23 cellular contexts compared by ENCODE assay signal in the genomic region with DNA sequence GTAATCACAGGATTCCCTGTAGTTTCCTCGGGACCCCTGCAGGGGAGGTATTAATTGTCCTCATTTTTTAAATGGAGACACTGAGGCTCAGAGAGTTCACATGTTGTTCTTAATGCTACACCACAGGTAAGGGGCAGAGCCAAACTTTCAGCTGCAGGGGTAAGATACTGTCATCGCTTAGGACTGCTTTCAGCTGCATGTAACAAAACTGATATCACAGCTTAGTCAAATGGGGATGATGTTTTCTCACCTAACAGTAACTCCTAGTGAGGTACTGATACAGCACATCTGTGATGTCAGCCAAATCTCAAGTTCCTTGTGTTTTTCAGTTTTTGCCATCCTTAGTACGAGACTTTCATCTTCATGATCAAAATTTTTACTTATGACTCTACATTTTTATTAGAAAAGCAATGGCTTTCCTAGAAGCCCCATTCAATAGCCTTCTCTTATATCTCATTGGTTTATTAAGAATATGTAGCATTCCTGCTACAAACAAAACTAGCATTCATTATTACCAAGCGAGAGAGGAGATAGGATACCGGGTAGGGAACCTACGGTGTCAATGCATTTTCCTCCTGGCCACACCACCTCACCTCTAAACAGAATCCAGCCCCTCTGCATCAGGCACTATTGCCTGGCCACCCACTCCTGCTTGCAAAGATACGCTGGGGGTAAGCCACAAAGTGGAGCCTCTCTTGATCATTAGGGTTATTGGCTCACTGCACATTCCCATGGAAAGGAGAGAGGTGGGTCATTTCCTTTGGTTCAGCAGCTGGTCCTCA.
DNase-seq lines count a peak whose midpoint lies in the region; ATAC-seq, FAIRE-seq and TF ChIP-seq lines count a peak whose summit lies in the region.
"Had no signal": no experiment of that assay in that cellular context is flagged by ENCODE, and none has a peak within 500 bp of the region (broad histone marks: within the 10 kb centered on the region; RNA-seq: fewer than 3 reads in every experiment).

No MANE protein-coding gene starts in this region.

- H3K9ac ChIP-seq in DND-41 (ENCODE audit: low read depth, low read length) (no peak overlapping the region), keratinocyte (ENCODE audit: control insufficient read depth, extremely low read depth, insufficient read depth, low read length) (peak overlapping the region; percentile 4)

- peak; percentile 40 for DNase-seq in activated CD4-positive, alpha-beta T cell treated with anti-CD3 and anti-CD28 coated beads for 48 hours
- no peak for DNase-seq in activated CD4-positive, alpha-beta T cell treated with anti-CD3 and anti-CD28 coated beads for 1 hour
- no peak for DNase-seq in DND-41
- peak; percentile 34 to 50 for DNase-seq in activated T-cell treated with anti-CD3 and anti-CD28 coated beads, Interleukin-2, amount 50 U/mL, for 72 hours
- no peak for DNase-seq in keratinocyte (ENCODE audit: low read depth, low spot score)
- no peak for DNase-seq in foreskin melanocyte
- DNase-seq in DMS 273 (lab: John Stamatoyannopoulos, UW; ENCODE audit: unreplicated experiment) = no peak
- DNase-seq: activated CD4-positive, CD25-positive, alpha-beta regulatory T cell; activated gamma-delta T cell treated with Interleukin-2 at 50 U/mL for 16 hours; CD4-positive, alpha-beta T cell; effector CD4-positive, alpha-beta T cell; heart left ventricle; MV-4-11; NCI-H1436 treated with DMSO at 0.1 percent for 48 hours; NCI-H345; NCI-H748 treated with DMSO at 0.1 percent for 48 hours; nephron progenitor cell; pancreas; small intestine had no signal

- ATAC-seq in DND-41 (ENCODE audit: insufficient read depth, low read depth) (peak; percentile 17; the same call in 2 of the 3 replicates), GM21786 (IDR thresholded peaks at IDR 0.05; ENCODE audit: unreplicated experiment) (no peak)
- ATAC-seq in activated T-cell treated with anti-CD3 and anti-CD28 coated beads, Interleukin-2, amount 50 U/mL, for 72 hours (replicated peaks in 1 of 2) = peak; percentile 96 to 97
- ATAC-seq: pancreas had no signal

- TF ChIP-seq CTCF in DND-41 (IDR thresholded peaks at IDR 0.05; ENCODE audit: borderline replicate concordance, extremely low read depth, low read length, poor library complexity, severe bottlenecking) (no peak), keratinocyte (optimal IDR thresholded peaks at IDR 0.05 in 1 of 3, IDR thresholded peaks at IDR 0.05 in 1 of 3, conservative IDR thresholded peaks at IDR 0.05 in 1 of 3; ENCODE audit: extremely low read depth in 1 of 3, insufficient read depth in 2 of 3, low read length in 3 of 3) (no peak)

- H3K4me3 Mint-ChIP-seq in activated T-cell treated with anti-CD3 and anti-CD28 coated beads, Interleukin-2, amount 50 U/mL, for 72 hours = peak overlapping the region; percentile 56 to 61
- H3K4me3 Mint-ChIP-seq: CD4-positive, alpha-beta T cell; nephron progenitor cell had no signal

- no peaks in the 10 kb centered on the region for H3K9me3 ChIP-seq in DND-41 (ENCODE audit: insufficient read depth, low read length, severe bottlenecking)
- H3K9me3 ChIP-seq in keratinocyte (ENCODE audit: control insufficient read depth, low read depth, low read length) = no peaks in the 10 kb centered on the region
- H3K9me3 ChIP-seq: heart left ventricle, pancreas, suprapubic skin had no signal

- no peaks in the 10 kb centered on the region for H3K79me2 ChIP-seq in DND-41 (ENCODE audit: insufficient read depth, low read length)
- H3K79me2 ChIP-seq in keratinocyte (ENCODE audit: control insufficient read depth, insufficient read depth, low read length) = no peaks in the 10 kb centered on the region

- H3K27me3 ChIP-seq in DND-41 (ENCODE audit: insufficient read depth, low read length, poor library complexity) (no peaks in the 10 kb centered on the region), keratinocyte (ENCODE audit: control insufficient read depth, extremely low read depth, insufficient read depth, low read length) (no peaks in the 10 kb centered on the region)
- H3K27me3 ChIP-seq: heart left ventricle, pancreas, suprapubic skin had no signal

- H4K20me1 ChIP-seq in DND-41 (ENCODE audit: insufficient read depth, low read length) (no peaks in the 10 kb centered on the region), keratinocyte (ENCODE audit: control insufficient read depth, extremely low read depth, insufficient read depth, low read length) (no peaks in the 10 kb centered on the region)

- H3K27ac Mint-ChIP-seq in activated T-cell treated with anti-CD3 and anti-CD28 coated beads, Interleukin-2, amount 50 U/mL, for 72 hours = peak overlapping the region; percentile 98
- H3K27ac Mint-ChIP-seq: CD4-positive, alpha-beta T cell; nephron progenitor cell had no signal

- H2AFZ ChIP-seq in DND-41 (ENCODE audit: low read depth, low read length) = no peak overlapping the region
- H2AFZ ChIP-seq in keratinocyte (ENCODE audit: control insufficient read depth, low read length) = no peak overlapping the region

- no peaks in the 10 kb centered on the region for H3K27me3 Mint-ChIP-seq in activated T-cell treated with anti-CD3 and anti-CD28 coated beads, Interleukin-2, amount 50 U/mL, for 72 hours (ENCODE audit: low read depth)
- H3K27me3 Mint-ChIP-seq: CD4-positive, alpha-beta T cell had no signal

- H3K4me3 ChIP-seq in DND-41 (ENCODE audit: low read depth in 1 of 2, low read length in 2 of 2) (no peak overlapping the region), keratinocyte (ENCODE audit: control insufficient read depth in 2 of 3, extremely low read depth in 1 of 3, insufficient read depth in 2 of 3, low read depth in 1 of 3, low read length in 3 of 3) (no peak overlapping the region)
- H3K4me3 ChIP-seq: heart left ventricle, pancreas, suprapubic skin had no signal

- H3K9me3 Mint-ChIP-seq in activated T-cell treated with anti-CD3 and anti-CD28 coated beads, Interleukin-2, amount 50 U/mL, for 72 hours = peaks cover 0 to 4% of the 10 kb centered on the region in 2 donors
- H3K9me3 Mint-ChIP-seq: CD4-positive, alpha-beta T cell; nephron progenitor cell had no signal

- no peak overlapping the region for H3K4me2 ChIP-seq in DND-41 (ENCODE audit: insufficient read depth, low read length)
- no peak overlapping the region for H3K4me2 ChIP-seq in keratinocyte (ENCODE audit: control insufficient read depth, extremely low read depth, insufficient read depth, low read depth, low read length)

- H3K36me3 Mint-ChIP-seq in activated T-cell treated with anti-CD3 and anti-CD28 coated beads, Interleukin-2, amount 50 U/mL, for 72 hours (ENCODE audit: insufficient read depth in 2 of 2) = peaks cover under 1 to 2% of the 10 kb centered on the region in 2 donors

- no peaks in the 10 kb centered on the region for H3K9me1 ChIP-seq in keratinocyte (ENCODE audit: control insufficient read depth, extremely low read depth, insufficient read depth, low read length)

- H3K4me1 ChIP-seq in DND-41 (ENCODE audit: insufficient read depth, low read length) (peaks cover 29% of the 10 kb centered on the region), keratinocyte (ENCODE audit: control insufficient read depth, extremely low read depth, insufficient read depth, low read length) (peaks cover 58% of the 10 kb centered on the region)
- H3K4me1 ChIP-seq: pancreas had no signal

- dilution Hi-C loops in keratinocyte (cut with MboI; ENCODE audit: extremely low pct_ligation_motif_present, low sequenced_read_pairs) = no loop called here

- no peaks in the 10 kb centered on the region for H3K36me3 ChIP-seq in DND-41 (ENCODE audit: insufficient read depth, low read length)
- no peaks in the 10 kb centered on the region for H3K36me3 ChIP-seq in keratinocyte (ENCODE audit: control insufficient read depth in 2 of 2, extremely low read depth in 1 of 2, insufficient read depth in 2 of 2, low read length in 2 of 2)
- H3K36me3 ChIP-seq: heart left ventricle, pancreas, suprapubic skin had no signal

- H3K27ac ChIP-seq in DND-41 (ENCODE audit: low read length) (peak overlapping the region; percentile 28), keratinocyte (ENCODE audit: control insufficient read depth, insufficient read depth, low read length) (peak overlapping the region; percentile 6)
- H3K27ac ChIP-seq: heart left ventricle, pancreas, suprapubic skin had no signal

- no peak for FAIRE-seq in keratinocyte (lab: Jason Lieb, UNC)
- FAIRE-seq: colon, GM12892, pancreas, small intestine had no signal

- peaks cover 69% of the 10 kb centered on the region for H3K4me1 Mint-ChIP-seq in activated T-cell treated with anti-CD3 and anti-CD28 coated beads, Interleukin-2, amount 50 U/mL, for 72 hours (ENCODE audit: low read depth)

Comparison
In these comparisons a context has a peak if more than half of its experiments do, and no peak if none do; other contexts are left out.
1. DNase-seq: peak in activated CD4-positive, alpha-beta T cell treated with anti-CD3 and anti-CD28 coated beads for 48 hours (single experiment) and activated T-cell treated with anti-CD3 and anti-CD28 coated beads, Interleukin-2, amount 50 U/mL, for 72 hours (2 of 2); none in activated CD4-positive, alpha-beta T cell treated with anti-CD3 and anti-CD28 coated beads for 1 hour (single experiment), DND-41 (single experiment), keratinocyte (single experiment), foreskin melanocyte (single experiment) and DMS 273 (single experiment).